13 cellular contexts compared by ENCODE assay signal in genomic region chr10:124655191-124656112, GRCh38.
DNase-seq lines count a peak whose midpoint lies in the region; ATAC-seq and TF ChIP-seq lines count a peak whose summit lies in the region.
"Had no signal": no experiment of that assay in that cellular context is flagged by ENCODE, and none has a peak within 500 bp of the region (broad histone marks: within the 10 kb centered on the region; RNA-seq: fewer than 3 reads in every experiment).

No MANE protein-coding gene starts in this region.

- H3K4me1 Mint-ChIP-seq in activated CD4-positive, alpha-beta memory T cell treated with anti-CD3 and anti-CD28 coated beads, Interleukin-2, amount 10 ng/mL, durations not matched to agents 7 days and 5 days = peaks cover 88% of the 10 kb centered on the region
- peaks cover 95% of the 10 kb centered on the region for H3K4me1 Mint-ChIP-seq in stimulated activated effector memory CD8-positive, alpha-beta T cell treated with anti-CD3 and anti-CD28 coated beads, Interleukin-12 subunit alpha, Interleukin-12 subunit beta, amount 100 ng/mL, for 72 hours

- DNase-seq in activated CD4-positive, alpha-beta memory T cell treated with anti-CD3 and anti-CD28 coated beads, Interleukin-2, amount 10 ng/mL, durations not matched to agents 7 days and 5 days = no peak
- no peak for DNase-seq in left ventricle myocardium inferior
- no peak for DNase-seq in stimulated activated effector memory CD8-positive, alpha-beta T cell treated with anti-CD3 and anti-CD28 coated beads, Interleukin-12 subunit alpha, Interleukin-12 subunit beta, amount 100 ng/mL, for 72 hours (ENCODE audit: low spot score in 2 of 2)
- no peak for DNase-seq in occipital lobe (lab: John Stamatoyannopoulos, UW)
- no peak for DNase-seq in NCI-H82 treated with DMSO at 0.1 percent for 48 hours (lab: John Stamatoyannopoulos, UW; ENCODE audit: unreplicated experiment)
- DNase-seq in COLO668 (lab: John Stamatoyannopoulos, UW; ENCODE audit: unreplicated experiment) = no peak
- DNase-seq: aorta; glutamatergic neuron; MG63; NCI-H2227 treated with DMSO at 0.1 percent for 48 hours; stimulated activated CD4-positive, alpha-beta T cell treated with anti-CD3 and anti-CD28 coated beads, Interleukin-2, amount 100 ng/mL, for 48 hours had no signal

- intact Hi-C loops in left ventricle myocardium inferior (cut with micrococcal nuclease) = no loop called here

- no peaks in the 10 kb centered on the region for H3K27me3 ChIP-seq in left ventricle myocardium inferior (ENCODE audit: low read depth)
- H3K27me3 ChIP-seq: MG63 had no signal

- H3K4me3 ChIP-seq in HEK293 (ENCODE audit: low read depth, low read length) (no peak overlapping the region), left ventricle myocardium inferior (no peak overlapping the region)
- H3K4me3 ChIP-seq: MG63, PC-9 had no signal

- H3K27ac ChIP-seq in HEK293 (ENCODE audit: extremely low read depth, low read depth, low read length) = no peak overlapping the region
- H3K27ac ChIP-seq in left ventricle myocardium inferior (replicated peaks) = peak overlapping the region; percentile 86
- H3K27ac ChIP-seq: PC-9 had no signal

- H3K9me3 Mint-ChIP-seq in activated CD4-positive, alpha-beta memory T cell treated with anti-CD3 and anti-CD28 coated beads, Interleukin-2, amount 10 ng/mL, durations not matched to agents 7 days and 5 days = no peaks in the 10 kb centered on the region
- H3K9me3 Mint-ChIP-seq in stimulated activated effector memory CD8-positive, alpha-beta T cell treated with anti-CD3 and anti-CD28 coated beads, Interleukin-12 subunit alpha, Interleukin-12 subunit beta, amount 100 ng/mL, for 72 hours = no peaks in the 10 kb centered on the region

- H3K27ac Mint-ChIP-seq in activated CD4-positive, alpha-beta memory T cell treated with anti-CD3 and anti-CD28 coated beads, Interleukin-2, amount 10 ng/mL, durations not matched to agents 7 days and 5 days = peak overlapping the region; percentile 24
- peak overlapping the region; percentile 44 for H3K27ac Mint-ChIP-seq in stimulated activated effector memory CD8-positive, alpha-beta T cell treated with anti-CD3 and anti-CD28 coated beads, Interleukin-12 subunit alpha, Interleukin-12 subunit beta, amount 100 ng/mL, for 72 hours

- CTCF ChIA-PET in HEK293 (lab: Yijun Ruan, JAX) = interaction anchor here (0.9 kb wide), 1 partner anchor 86 kb away, joined by 5 read pairs; no protein-coding TSS in a partner anchor
- CTCF ChIA-PET in activated CD4-positive, alpha-beta memory T cell treated with anti-CD3 and anti-CD28 coated beads, Interleukin-2, amount 10 ng/mL, durations not matched to agents 7 days and 5 days (lab: Charles Lee) = interaction anchor here (1.8 kb wide), 1 partner anchor 64 kb away, joined by 4 read pairs; no protein-coding TSS in a partner anchor

- no peaks in the 10 kb centered on the region for H3K4me1 ChIP-seq in HEK293 (ENCODE audit: control insufficient read depth, insufficient read depth, low read length)
- peaks cover 94% of the 10 kb centered on the region for H3K4me1 ChIP-seq in left ventricle myocardium inferior

- H3K9me3 ChIP-seq in HEK293 (ENCODE audit: control insufficient read depth, insufficient read depth, low read depth, low read length) = no peaks in the 10 kb centered on the region
- no peaks in the 10 kb centered on the region for H3K9me3 ChIP-seq in left ventricle myocardium inferior (replicated peaks)
- H3K9me3 ChIP-seq: MG63 had no signal

- H3K36me3 Mint-ChIP-seq in activated CD4-positive, alpha-beta memory T cell treated with anti-CD3 and anti-CD28 coated beads, Interleukin-2, amount 10 ng/mL, durations not matched to agents 7 days and 5 days (ENCODE audit: low read depth) = peaks cover 39% of the 10 kb centered on the region
- peaks cover 27% of the 10 kb centered on the region for H3K36me3 Mint-ChIP-seq in stimulated activated effector memory CD8-positive, alpha-beta T cell treated with anti-CD3 and anti-CD28 coated beads, Interleukin-12 subunit alpha, Interleukin-12 subunit beta, amount 100 ng/mL, for 72 hours

- TF ChIP-seq CTCF in HEK293 (tag by site-specific recombination; IDR thresholded peaks at IDR 0.05) (no peak), left ventricle myocardium inferior (IDR thresholded peaks at IDR 0.05; ENCODE audit: borderline replicate concordance) (no peak)

- ATAC-seq in stimulated activated effector memory CD8-positive, alpha-beta T cell treated with anti-CD3 and anti-CD28 coated beads, Interleukin-12 subunit alpha, Interleukin-12 subunit beta, amount 100 ng/mL, for 72 hours = no peak

- no peak overlapping the region for H3K4me3 Mint-ChIP-seq in activated CD4-positive, alpha-beta memory T cell treated with anti-CD3 and anti-CD28 coated beads, Interleukin-2, amount 10 ng/mL, durations not matched to agents 7 days and 5 days
- peak overlapping the region; percentile 25 for H3K4me3 Mint-ChIP-seq in stimulated activated effector memory CD8-positive, alpha-beta T cell treated with anti-CD3 and anti-CD28 coated beads, Interleukin-12 subunit alpha, Interleukin-12 subunit beta, amount 100 ng/mL, for 72 hours

- H3K36me3 ChIP-seq in HEK293 (ENCODE audit: control insufficient read depth in 2 of 2, insufficient read depth in 1 of 2, low read length in 2 of 2) (peaks cover 0 to 16% of the 10 kb centered on the region in 2 experiments; a peak in 2 of 3 replicates), left ventricle myocardium inferior (no peaks in the 10 kb centered on the region)

- POLR2A ChIA-PET in HEK293 (lab: Yijun Ruan, JAX) = no interaction called here
- POLR2A ChIA-PET in activated CD4-positive, alpha-beta memory T cell treated with anti-CD3 and anti-CD28 coated beads, Interleukin-2, amount 10 ng/mL, durations not matched to agents 7 days and 5 days (lab: Charles Lee) = interaction anchor here (1.8 kb wide), 1 partner anchor 33 kb away, joined by 8 read pairs; no protein-coding TSS in a partner anchor

- H3K27me3 Mint-ChIP-seq in activated CD4-positive, alpha-beta memory T cell treated with anti-CD3 and anti-CD28 coated beads, Interleukin-2, amount 10 ng/mL, durations not matched to agents 7 days and 5 days = no peaks in the 10 kb centered on the region

TF ChIP-seq in HEK293, 187 proteins besides CTCF, POLR2A, EP300 and RAD21:
- peak; percentile 45 for TF ChIP-seq KLF1 (tag by site-specific recombination; IDR thresholded peaks at IDR 0.05)
- no peak for TF ChIP-seq ZBTB1 (tag by site-specific recombination; IDR thresholded peaks at IDR 0.05)
- TF ChIP-seq ZNF202 (tag by site-specific recombination; IDR thresholded peaks at IDR 0.05; ENCODE audit: borderline replicate concordance) = no peak
